Comparison of ENCODE assay signal across 19 cellular contexts in genomic region chr3:31142139-31142538, GRCh38.
"Had no signal": no experiment of that assay in that cellular context is flagged by ENCODE, and none has a peak within 500 bp of the region (broad histone marks: within the 10 kb centered on the region; RNA-seq: fewer than 3 reads in every experiment).

No MANE protein-coding gene starts in this region.

- H3K27ac ChIP-seq: body of pancreas, colonic mucosa, lower lobe of right lung, pancreas, stomach, thoracic aorta had no signal

- H3K9me3 ChIP-seq: body of pancreas, colonic mucosa, lower lobe of right lung, pancreas, thoracic aorta had no signal

- DNase-seq: activated B cell treated with CpG ODN at 0.5 μM for 24 hours; activated CD4-positive, alpha-beta T cell treated with anti-CD3 and anti-CD28 coated beads for 48 hours; activated CD8-positive, alpha-beta memory T cell treated with anti-CD3 and anti-CD28 coated beads, Interleukin-2, amount 50 U/mL, for 48 hours; activated CD8-positive, alpha-beta T cell treated with anti-CD3 and anti-CD28 coated beads, Interleukin-2, amount 10 ng/mL, durations not matched to agents 7 days and 5 days; activated naive CD8-positive, alpha-beta T cell treated with anti-CD3 and anti-CD28 coated beads for 36 hours; amygdala; body of pancreas; caudate nucleus; colonic mucosa; foreskin fibroblast; hippocampal formation; immature natural killer cell; lower lobe of right lung; midbrain; pancreas; stimulated activated CD4-positive, alpha-beta T cell treated with anti-CD3 and anti-CD28 coated beads, Interleukin-1b, Interleukin-23, amount 100 ng/mL, for 48 hours; stomach; T-helper 2 cell had no signal

- ATAC-seq: activated CD8-positive, alpha-beta T cell treated with anti-CD3 and anti-CD28 coated beads, Interleukin-2, amount 10 ng/mL, durations not matched to agents 7 days and 5 days; body of pancreas; pancreas had no signal

- H3K4me3 ChIP-seq: body of pancreas, colonic mucosa, lower lobe of right lung, pancreas, stomach, thoracic aorta had no signal

- H3K4me1 ChIP-seq: body of pancreas, colonic mucosa, lower lobe of right lung, pancreas, stomach had no signal

- H3K27me3 ChIP-seq: body of pancreas, colonic mucosa, pancreas, stomach had no signal

- H3K36me3 ChIP-seq: colonic mucosa, lower lobe of right lung, pancreas, stomach, thoracic aorta had no signal
